Comparison of ENCODE assay signal across 8 cellular contexts in genomic region chr17:42798383-42799380, GRCh38.
A peak's percentile ranks its signal among the peaks of the same experiment; 100 is the strongest.
DNase-seq lines count a peak whose midpoint lies in the region; ATAC-seq and TF ChIP-seq lines count a peak whose summit lies in the region.

A gene with protein sequence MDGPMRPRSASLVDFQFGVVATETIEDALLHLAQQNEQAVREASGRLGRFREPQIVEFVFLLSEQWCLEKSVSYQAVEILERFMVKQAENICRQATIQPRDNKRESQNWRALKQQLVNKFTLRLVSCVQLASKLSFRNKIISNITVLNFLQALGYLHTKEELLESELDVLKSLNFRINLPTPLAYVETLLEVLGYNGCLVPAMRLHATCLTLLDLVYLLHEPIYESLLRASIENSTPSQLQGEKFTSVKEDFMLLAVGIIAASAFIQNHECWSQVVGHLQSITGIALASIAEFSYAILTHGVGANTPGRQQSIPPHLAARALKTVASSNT (plus strand): TSS chr17:42798861. CDS start chr17:42799068, 207 bp downstream.
Gene COA3, minus strand, starts transcription at chr17:42798704. Its CDS starts 23 bp downstream, at chr17:42798681.

- peak within 1 kb of the TSS; percentile 98 for H3K4me3 ChIP-seq in choroid plexus epithelial cell (ENCODE audit: low read depth, low read length)

- peak; percentile 1 for TF ChIP-seq CTCF in GM12873 (IDR thresholded peaks at IDR 0.05; ENCODE audit: insufficient read depth, low read depth, low read length, missing control alignments)
- TF ChIP-seq CTCF in choroid plexus epithelial cell (conservative IDR thresholded peaks at IDR 0.05; ENCODE audit: low read depth, low read length) = no peak

- ATAC-seq in HG02885 (IDR thresholded peaks at IDR 0.05; ENCODE audit: poor library complexity, unreplicated experiment) = peak; percentile 85
- ATAC-seq in HG03565 (IDR thresholded peaks at IDR 0.05; ENCODE audit: unreplicated experiment) = no peak

- peak; percentile 89 for DNase-seq in NCI-H226
- peak; percentile 65 to 75 for DNase-seq in activated CD4-positive, alpha-beta T cell treated with anti-CD3 and anti-CD28 coated beads for 24 hours (ENCODE audit: low read depth in 2 of 2)
- peak; percentile 85 for DNase-seq in choroid plexus epithelial cell (ENCODE audit: low read depth)
- peak; percentile 79 for DNase-seq in kidney glomerular epithelial cell (lab: John Stamatoyannopoulos, UW)
- DNase-seq in stimulated activated CD4-positive, alpha-beta T cell treated with anti-CD3 and anti-CD28 coated beads, Interleukin-15, amount 100 ng/mL, for 24 hours = peak; percentile 90
